In the genomic region with DNA sequence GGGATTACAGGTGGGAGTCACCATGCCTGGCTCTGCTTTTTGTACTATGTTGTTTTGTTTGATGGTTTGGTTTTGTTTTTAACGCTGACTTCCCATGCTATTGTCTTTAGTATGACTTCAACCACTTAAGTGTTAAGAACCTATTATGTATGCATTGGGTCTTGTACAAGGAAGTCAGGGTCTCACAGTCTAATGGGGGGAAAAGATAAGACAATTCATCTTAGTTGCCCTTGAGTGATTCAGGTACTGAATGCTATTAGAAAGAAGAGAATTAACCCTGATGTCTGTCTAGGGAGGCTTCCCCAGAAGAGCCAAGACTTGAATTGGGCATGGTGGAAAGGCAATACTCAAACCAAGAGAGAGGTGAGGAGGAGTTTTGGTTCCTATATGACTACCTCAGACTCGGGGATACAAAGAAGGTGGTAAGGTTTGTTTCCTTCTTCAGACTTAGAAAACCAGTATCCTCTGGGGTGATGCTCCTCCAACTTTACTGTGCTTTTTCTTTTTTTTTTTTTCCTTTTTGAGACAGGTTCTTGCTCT, we compare ENCODE assay signal across 13 cellular contexts.
A peak's percentile ranks its signal among the peaks of the same experiment; 100 is the strongest.
DNase-seq lines count a peak whose midpoint lies in the region; ATAC-seq and TF ChIP-seq lines count a peak whose summit lies in the region.
"Had no signal": no experiment of that assay in that cellular context is flagged by ENCODE, and none has a peak within 500 bp of the region (broad histone marks: within the 10 kb centered on the region; RNA-seq: fewer than 3 reads in every experiment).

No MANE protein-coding gene starts in this region.

- peaks cover 5% of the 10 kb centered on the region for H3K36me3 Mint-ChIP-seq in osteocyte (ENCODE audit: unreplicated experiment)

- H3K36me3 ChIP-seq in left ventricle myocardium inferior: no peaks in the 10 kb centered on the region
- no peaks in the 10 kb centered on the region for H3K36me3 ChIP-seq in tibial artery
- H3K36me3 ChIP-seq: thoracic aorta had no signal

- no peaks in the 10 kb centered on the region for H3K9me3 ChIP-seq in left ventricle myocardium inferior (replicated peaks)
- no peaks in the 10 kb centered on the region for H3K9me3 ChIP-seq in tibial artery
- H3K9me3 ChIP-seq: thoracic aorta had no signal

- peaks cover 59% of the 10 kb centered on the region for H3K4me1 Mint-ChIP-seq in osteocyte (ENCODE audit: unreplicated experiment)

- no peaks in the 10 kb centered on the region for H3K27me3 Mint-ChIP-seq in osteocyte (ENCODE audit: unreplicated experiment)

- H3K27me3 ChIP-seq in left ventricle myocardium inferior (ENCODE audit: low read depth) (no peaks in the 10 kb centered on the region), tibial artery (no peaks in the 10 kb centered on the region)

- H3K4me3 Mint-ChIP-seq in osteocyte (ENCODE audit: unreplicated experiment): no peak overlapping the region
- H3K4me3 Mint-ChIP-seq: HFFc6 had no signal

- DNase-seq in left ventricle myocardium inferior: no peak
- no peak for DNase-seq in left ventricle myocardium superior
- no peak for DNase-seq in tibial artery
- no peak for DNase-seq in osteocyte (ENCODE audit: extremely low spot score, unreplicated experiment)
- no peak for DNase-seq in cerebellum (ENCODE audit: low spot score)
- no peak for DNase-seq in erythroblast (lab: John Stamatoyannopoulos, UW)
- DNase-seq: HFFc6, kidney, NCI-H2227 treated with DMSO at 0.1 percent for 48 hours had no signal

- ATAC-seq in left ventricle myocardium superior (no peak), HG02571 (IDR thresholded peaks at IDR 0.05; ENCODE audit: unreplicated experiment) (peak; percentile 78), HG03571 (IDR thresholded peaks at IDR 0.05; ENCODE audit: unreplicated experiment) (peak; percentile 53)

- H3K4me1 ChIP-seq in left ventricle myocardium inferior (peaks cover 93% of the 10 kb centered on the region), tibial artery (peaks cover 0 to 86% (median 61%) of the 10 kb centered on the region in 4 donors)

- TF ChIP-seq POLR2A in erythroblast (IDR thresholded peaks at IDR 0.05; ENCODE audit: low read length): no peak

- TF ChIP-seq CTCF in left ventricle myocardium inferior (IDR thresholded peaks at IDR 0.05; ENCODE audit: borderline replicate concordance) (no peak), tibial artery (IDR thresholded peaks at IDR 0.05) (no peak), osteocyte (IDR thresholded peaks at IDR 0.05) (no peak)

- H3K27ac Mint-ChIP-seq in osteocyte (ENCODE audit: unreplicated experiment): no peak overlapping the region
- H3K27ac Mint-ChIP-seq: HFFc6 had no signal

- peak overlapping the region; percentile 84 for H3K27ac ChIP-seq in left ventricle myocardium inferior (replicated peaks)
- peak overlapping the region; percentile 56 to 67 for H3K27ac ChIP-seq in tibial artery
- H3K27ac ChIP-seq: VCaP had no signal

- no peak overlapping the region for H3K4me3 ChIP-seq in left ventricle myocardium inferior
- no peak overlapping the region for H3K4me3 ChIP-seq in tibial artery
- H3K4me3 ChIP-seq: thoracic aorta had no signal

- intact Hi-C loops in left ventricle myocardium inferior (cut with micrococcal nuclease) (no loop called here), left ventricle myocardium superior (cut with micrococcal nuclease) (no loop called here), tibial artery (cut with DNase I; ENCODE audit: low total_unique reads) (no loop called here)

- H3K9me3 Mint-ChIP-seq in osteocyte (ENCODE audit: unreplicated experiment): no peaks in the 10 kb centered on the region
- H3K9me3 Mint-ChIP-seq: HFFc6 had no signal
